ENCODE assay signal across 21 cellular contexts in genomic region chr5:178793696-178794095, GRCh38.
"Had no signal": no experiment of that assay in that cellular context is flagged by ENCODE, and none has a peak within 500 bp of the region (broad histone marks: within the 10 kb centered on the region; RNA-seq: fewer than 3 reads in every experiment).

No MANE protein-coding gene starts in this region.

- H3K9me3 Mint-ChIP-seq: activated B cell treated with CpG ODN at 0.5 μM for 24 hours; activated naive CD4-positive, alpha-beta T cell treated with anti-CD3 and anti-CD28 coated beads, Interleukin-2, amount 50 U/mL, for 24 hours had no signal

- H3K27me3 ChIP-seq: ascending aorta, SJSA1 had no signal

- ATAC-seq: activated CD8-positive, alpha-beta memory T cell treated with anti-CD3 and anti-CD28 coated beads, Interleukin-2, amount 10 ng/mL, durations not matched to agents 7 days and 5 days had no signal

- H3K9me3 ChIP-seq: ascending aorta, SK-N-SH had no signal

- H3K9ac ChIP-seq: KMS-11, SK-N-SH had no signal

- H3K27me3 Mint-ChIP-seq: activated CD4-positive, alpha-beta memory T cell treated with anti-CD3 and anti-CD28 coated beads, Interleukin-2, amount 10 ng/mL, durations not matched to agents 7 days and 5 days; activated CD8-positive, alpha-beta memory T cell treated with anti-CD3 and anti-CD28 coated beads, Interleukin-2, amount 10 ng/mL, durations not matched to agents 7 days and 5 days; activated naive CD8-positive, alpha-beta T cell treated with anti-CD3 and anti-CD28 coated beads, Interleukin-2, amount 10 ng/mL, durations not matched to agents 7 days and 5 days had no signal

- H3K4me3 ChIP-seq: ascending aorta, SJSA1 had no signal

- H3K36me3 Mint-ChIP-seq: activated CD8-positive, alpha-beta memory T cell treated with anti-CD3 and anti-CD28 coated beads, Interleukin-2, amount 10 ng/mL, durations not matched to agents 7 days and 5 days; activated naive CD4-positive, alpha-beta T cell treated with anti-CD3 and anti-CD28 coated beads, Interleukin-2, amount 50 U/mL, for 24 hours; activated naive CD8-positive, alpha-beta T cell treated with anti-CD3 and anti-CD28 coated beads, Interleukin-2, amount 10 ng/mL, durations not matched to agents 7 days and 5 days had no signal

- H3K4me2 ChIP-seq: KMS-11, SK-N-SH had no signal

- H3K4me1 Mint-ChIP-seq: activated B cell treated with CpG ODN at 0.5 μM for 24 hours; activated CD4-positive, alpha-beta memory T cell treated with anti-CD3 and anti-CD28 coated beads, Interleukin-2, amount 10 ng/mL, durations not matched to agents 7 days and 5 days; activated CD8-positive, alpha-beta memory T cell treated with anti-CD3 and anti-CD28 coated beads, Interleukin-2, amount 10 ng/mL, durations not matched to agents 7 days and 5 days; activated naive CD4-positive, alpha-beta T cell treated with anti-CD3 and anti-CD28 coated beads, Interleukin-2, amount 50 U/mL, for 24 hours had no signal

- FAIRE-seq: TTC549 had no signal

- DNase-seq: activated B cell treated with CpG ODN at 0.5 μM for 24 hours; activated CD4-positive, alpha-beta memory T cell treated with anti-CD3 and anti-CD28 coated beads, Interleukin-2, amount 10 ng/mL, durations not matched to agents 7 days and 5 days; activated CD4-positive, alpha-beta T cell treated with anti-CD3 and anti-CD28 coated beads for 1 hour; activated CD8-positive, alpha-beta memory T cell treated with anti-CD3 and anti-CD28 coated beads for 24 hours; activated CD8-positive, alpha-beta memory T cell treated with anti-CD3 and anti-CD28 coated beads, Interleukin-2, amount 10 ng/mL, durations not matched to agents 7 days and 5 days; activated effector memory CD4-positive, alpha-beta T cell treated with Interleukin-2 at 50 U/mL for 16 hours; activated naive CD4-positive, alpha-beta T cell treated with Interleukin-2 at 50 U/mL for 16 hours; activated naive CD8-positive, alpha-beta T cell treated with anti-CD3 and anti-CD28 coated beads, Interleukin-2, amount 10 ng/mL, durations not matched to agents 7 days and 5 days; MM.1S; NCI-H1092 treated with DMSO at 0.1 percent for 48 hours; NCI-H226; NCI-H446 treated with DMSO at 0.1 percent for 48 hours; SHP77 treated with DMSO at 0.1 percent for 48 hours had no signal

- H3K4me1 ChIP-seq: ascending aorta, SJSA1 had no signal

- H3K36me3 ChIP-seq: ascending aorta, SJSA1 had no signal

- H3K27ac Mint-ChIP-seq: activated B cell treated with CpG ODN at 0.5 μM for 24 hours; activated CD4-positive, alpha-beta memory T cell treated with anti-CD3 and anti-CD28 coated beads, Interleukin-2, amount 10 ng/mL, durations not matched to agents 7 days and 5 days; activated CD8-positive, alpha-beta memory T cell treated with anti-CD3 and anti-CD28 coated beads, Interleukin-2, amount 10 ng/mL, durations not matched to agents 7 days and 5 days; activated naive CD4-positive, alpha-beta T cell treated with anti-CD3 and anti-CD28 coated beads, Interleukin-2, amount 50 U/mL, for 24 hours; activated naive CD8-positive, alpha-beta T cell treated with anti-CD3 and anti-CD28 coated beads, Interleukin-2, amount 10 ng/mL, durations not matched to agents 7 days and 5 days; T-helper 1 cell treated with Interleukin-12 subunit alpha and Interleukin-12 subunit beta and Interleukin-4 antibody, amounts not matched to agents 30 μg/mL and 1 μg/mL, for 36 hours; T-helper 2 cell treated with Interferon-gamma antibody and Interleukin-4, amounts not matched to agents 5 μg/mL and 100 μg/mL, for 36 hours had no signal

- H3K27ac ChIP-seq: ascending aorta, KMS-11, SJSA1 had no signal

- H3K4me3 Mint-ChIP-seq: activated B cell treated with CpG ODN at 0.5 μM for 24 hours; activated CD4-positive, alpha-beta memory T cell treated with anti-CD3 and anti-CD28 coated beads, Interleukin-2, amount 10 ng/mL, durations not matched to agents 7 days and 5 days; activated CD8-positive, alpha-beta memory T cell treated with anti-CD3 and anti-CD28 coated beads, Interleukin-2, amount 10 ng/mL, durations not matched to agents 7 days and 5 days; activated naive CD4-positive, alpha-beta T cell treated with anti-CD3 and anti-CD28 coated beads, Interleukin-2, amount 50 U/mL, for 24 hours; activated naive CD8-positive, alpha-beta T cell treated with anti-CD3 and anti-CD28 coated beads, Interleukin-2, amount 10 ng/mL, durations not matched to agents 7 days and 5 days; T-helper 1 cell treated with Interleukin-12 subunit alpha and Interleukin-12 subunit beta and Interleukin-4 antibody, amounts not matched to agents 30 μg/mL and 1 μg/mL, for 36 hours; T-helper 2 cell treated with Interferon-gamma antibody and Interleukin-4, amounts not matched to agents 5 μg/mL and 100 μg/mL, for 36 hours had no signal
